ENCODE assay signal across 27 cellular contexts in the genomic region with DNA sequence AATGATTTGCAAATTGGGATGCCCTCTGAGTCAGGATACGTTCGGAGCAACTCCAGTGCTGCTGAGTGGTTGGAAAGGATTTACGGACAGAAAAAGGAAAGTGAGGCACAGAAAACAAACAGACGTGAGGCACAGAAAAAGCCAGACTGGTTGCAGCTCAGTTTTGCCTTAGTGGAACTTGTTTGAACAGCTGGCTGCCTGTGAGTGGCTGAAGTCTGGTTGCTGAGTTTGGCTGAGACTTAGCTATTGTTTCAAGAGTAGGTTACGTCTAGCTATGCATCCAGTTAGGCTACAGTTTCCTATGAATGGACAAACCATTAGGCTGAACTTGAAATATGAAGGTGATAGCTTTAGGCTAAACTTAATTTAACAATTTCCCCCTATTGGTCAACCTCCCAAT.
DNase-seq lines count a peak whose midpoint lies in the region; ATAC-seq and TF ChIP-seq lines count a peak whose summit lies in the region.
"Had no signal": no experiment of that assay in that cellular context is flagged by ENCODE, and none has a peak within 500 bp of the region (broad histone marks: within the 10 kb centered on the region; RNA-seq: fewer than 3 reads in every experiment).

No MANE protein-coding gene starts in this region.

- H4K20me1 ChIP-seq in GM23338 (replicated peaks; ENCODE audit: insufficient read depth), result no peaks in the 10 kb centered on the region
- H4K20me1 ChIP-seq: BLaER1 had no signal

- H3K36me3 Mint-ChIP-seq in GM23338 (ENCODE audit: low read depth), result no peaks in the 10 kb centered on the region

- no peak for TF ChIP-seq CTCF in GM23338 (conservative IDR thresholded peaks at IDR 0.05; ENCODE audit: low read depth in 2 of 2)
- no peak for TF ChIP-seq CTCF in esophagus muscularis mucosa (IDR thresholded peaks at IDR 0.05)

- no peak overlapping the region for H3K27ac ChIP-seq in GM23338 (ENCODE audit: low read depth)
- no peak overlapping the region for H3K27ac ChIP-seq in esophagus muscularis mucosa (replicated peaks in 1 of 4)
- H3K27ac ChIP-seq: BLaER1, epithelial cell of prostate, heart left ventricle, parathyroid adenoma, right lobe of liver had no signal

- H3K4me3 ChIP-seq in GM23338 (no peak overlapping the region), esophagus muscularis mucosa (no peak overlapping the region)
- H3K4me3 ChIP-seq: BLaER1, heart left ventricle, K562, right lobe of liver had no signal

- no peaks in the 10 kb centered on the region for H3K9me2 ChIP-seq in GM23338 (ENCODE audit: insufficient read depth)

- ATAC-seq in GM23338 (no peak), HG02642 (IDR thresholded peaks at IDR 0.05; ENCODE audit: poor library complexity, unreplicated experiment) (no peak), HG02759 (IDR thresholded peaks at IDR 0.05; ENCODE audit: unreplicated experiment) (no peak)
- ATAC-seq: activated CD4-positive, alpha-beta T cell treated with anti-CD3 and anti-CD28 coated beads for 36 hours; activated CD8-positive, alpha-beta T cell treated with anti-CD3 and anti-CD28 coated beads, Interleukin-2, amount 10 ng/mL, durations not matched to agents 7 days and 5 days; HCT116; K562; right lobe of liver had no signal

- no peak overlapping the region for H3K4me3 Mint-ChIP-seq in GM23338
- H3K4me3 Mint-ChIP-seq: activated CD4-positive, alpha-beta T cell treated with anti-CD3 and anti-CD28 coated beads for 36 hours; activated CD8-positive, alpha-beta T cell treated with anti-CD3 and anti-CD28 coated beads, Interleukin-2, amount 10 ng/mL, durations not matched to agents 7 days and 5 days; neural crest cell; T-helper 2 cell treated with Interferon-gamma antibody and Interleukin-4, amounts not matched to agents 5 μg/mL and 100 μg/mL, for 36 hours had no signal

- no peak overlapping the region for H3K4me2 ChIP-seq in GM23338
- H3K4me2 ChIP-seq: BLaER1 had no signal

- WGBS in esophagus muscularis mucosa, result 83% methylated on average over 5 of the region's 5 CpGs

- no peaks in the 10 kb centered on the region for H3K9me3 ChIP-seq in esophagus muscularis mucosa
- H3K9me3 ChIP-seq: heart left ventricle, right lobe of liver had no signal

- no peaks in the 10 kb centered on the region for H3F3A ChIP-seq in GM23338 (replicated peaks; ENCODE audit: low read depth)

- TF ChIP-seq POLR2A in esophagus muscularis mucosa (IDR thresholded peaks at IDR 0.05; ENCODE audit: low read depth), result no peak

- peaks cover 4% of the 10 kb centered on the region; the same call in 2 of the 3 replicates for H3K9me3 Mint-ChIP-seq in GM23338
- H3K9me3 Mint-ChIP-seq: neural crest cell; T-helper 2 cell treated with Interferon-gamma antibody and Interleukin-4, amounts not matched to agents 5 μg/mL and 100 μg/mL, for 36 hours had no signal

- peaks cover 4% of the 10 kb centered on the region; the same call in 1 of the 3 replicates for H3K4me1 Mint-ChIP-seq in GM23338
- H3K4me1 Mint-ChIP-seq: activated CD4-positive, alpha-beta T cell treated with anti-CD3 and anti-CD28 coated beads for 36 hours had no signal

- peak overlapping the region; percentile 70; the same call in 1 of the 2 replicates for H2AFZ ChIP-seq in GM23338
- H2AFZ ChIP-seq: parathyroid adenoma had no signal

- DNase-seq in COLO668 (lab: John Stamatoyannopoulos, UW; ENCODE audit: unreplicated experiment), result peak; percentile 71
- no peak for DNase-seq in GM23338 (ENCODE audit: low spot score)
- DNase-seq in SHP77 (lab: John Stamatoyannopoulos, UW), result peak; percentile 83 to 85
- peak; percentile 55 for DNase-seq in esophagus muscularis mucosa (ENCODE audit: extremely low spot score)
- no peak for DNase-seq in MV-4-11 (lab: John Stamatoyannopoulos, UW)
- DNase-seq: activated CD4-positive, alpha-beta T cell treated with anti-CD3 and anti-CD28 coated beads for 36 hours; activated CD8-positive, alpha-beta T cell treated with anti-CD3 and anti-CD28 coated beads, Interleukin-2, amount 10 ng/mL, durations not matched to agents 7 days and 5 days; activated effector memory CD4-positive, alpha-beta T cell treated with Interleukin-2 at 50 U/mL for 16 hours; DMS79; GDM1; heart left ventricle; mammary epithelial cell; NCI-H187 treated with DMSO at 0.1 percent for 48 hours; NCI-H446 treated with DMSO at 0.1 percent for 48 hours; right lobe of liver; Right ventricle myocardium superior; stimulated activated CD4-positive, alpha-beta T cell treated with anti-CD3 and anti-CD28 coated beads, Interleukin-2, amount 100 ng/mL, for 48 hours; trophoblast cell had no signal

- H3K27me3 ChIP-seq in GM23338 (ENCODE audit: insufficient read depth) (no peaks in the 10 kb centered on the region), esophagus muscularis mucosa (no peaks in the 10 kb centered on the region)
- H3K27me3 ChIP-seq: BLaER1, heart left ventricle, right lobe of liver had no signal

- H3K27me3 Mint-ChIP-seq in GM23338 (ENCODE audit: insufficient read depth, low read depth, poor library complexity), result peaks cover 2% of the 10 kb centered on the region

- TF ChIP-seq EP300 in esophagus muscularis mucosa (IDR thresholded peaks at IDR 0.05), result no peak

- intact Hi-C loops in esophagus muscularis mucosa (cut with DNase I), result no loop called here

- H3K36me3 ChIP-seq in GM23338 (ENCODE audit: insufficient read depth), result no peaks in the 10 kb centered on the region
- no peaks in the 10 kb centered on the region for H3K36me3 ChIP-seq in esophagus muscularis mucosa
- H3K36me3 ChIP-seq: BLaER1, heart left ventricle, right lobe of liver had no signal

- no peak overlapping the region for H3K27ac Mint-ChIP-seq in GM23338
- H3K27ac Mint-ChIP-seq: activated CD4-positive, alpha-beta T cell treated with anti-CD3 and anti-CD28 coated beads for 36 hours; activated CD8-positive, alpha-beta T cell treated with anti-CD3 and anti-CD28 coated beads, Interleukin-2, amount 10 ng/mL, durations not matched to agents 7 days and 5 days; T-helper 2 cell treated with Interferon-gamma antibody and Interleukin-4, amounts not matched to agents 5 μg/mL and 100 μg/mL, for 36 hours had no signal

- H3K4me1 ChIP-seq in GM23338 (ENCODE audit: insufficient read depth) (0 out of 2 replicates have a peak, but pooled peaks cover 4% of the 10 kb centered on the region), esophagus muscularis mucosa (no peaks in the 10 kb centered on the region)
- H3K4me1 ChIP-seq: heart left ventricle, parathyroid adenoma, right lobe of liver had no signal

- no peaks in the 10 kb centered on the region for H3K79me2 ChIP-seq in GM23338 (replicated peaks; ENCODE audit: insufficient read depth)
- H3K79me2 ChIP-seq: parathyroid adenoma had no signal

TF ChIP-seq in GM23338, 12 proteins besides CTCF, POLR2A, EP300 and RAD21 (continues in another document):
- TF ChIP-seq CREB1 (CRISPR knock-in tag; IDR thresholded peaks at IDR 0.05; ENCODE audit: low read depth), result no peak
- no peak for TF ChIP-seq POLR2AphosphoS5 (IDR thresholded peaks at IDR 0.05; ENCODE audit: low read depth)
- no peak for TF ChIP-seq ZNF114 (CRISPR knock-in tag; IDR thresholded peaks at IDR 0.05)
- TF ChIP-seq JUNB (IDR thresholded peaks at IDR 0.05; ENCODE audit: unreplicated experiment), result no peak
- no peak for TF ChIP-seq EZH2 (IDR thresholded peaks at IDR 0.05; ENCODE audit: low read depth, unreplicated experiment)
- TF ChIP-seq, protein P1, sequence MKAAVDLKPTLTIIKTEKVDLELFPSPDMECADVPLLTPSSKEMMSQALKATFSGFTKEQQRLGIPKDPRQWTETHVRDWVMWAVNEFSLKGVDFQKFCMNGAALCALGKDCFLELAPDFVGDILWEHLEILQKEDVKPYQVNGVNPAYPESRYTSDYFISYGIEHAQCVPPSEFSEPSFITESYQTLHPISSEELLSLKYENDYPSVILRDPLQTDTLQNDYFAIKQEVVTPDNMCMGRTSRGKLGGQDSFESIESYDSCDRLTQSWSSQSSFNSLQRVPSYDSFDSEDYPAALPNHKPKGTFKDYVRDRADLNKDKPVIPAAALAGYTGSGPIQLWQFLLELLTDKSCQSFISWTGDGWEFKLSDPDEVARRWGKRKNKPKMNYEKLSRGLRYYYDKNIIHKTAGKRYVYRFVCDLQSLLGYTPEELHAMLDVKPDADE (IDR thresholded peaks at IDR 0.05), result no peak
- TF ChIP-seq, protein P2, sequence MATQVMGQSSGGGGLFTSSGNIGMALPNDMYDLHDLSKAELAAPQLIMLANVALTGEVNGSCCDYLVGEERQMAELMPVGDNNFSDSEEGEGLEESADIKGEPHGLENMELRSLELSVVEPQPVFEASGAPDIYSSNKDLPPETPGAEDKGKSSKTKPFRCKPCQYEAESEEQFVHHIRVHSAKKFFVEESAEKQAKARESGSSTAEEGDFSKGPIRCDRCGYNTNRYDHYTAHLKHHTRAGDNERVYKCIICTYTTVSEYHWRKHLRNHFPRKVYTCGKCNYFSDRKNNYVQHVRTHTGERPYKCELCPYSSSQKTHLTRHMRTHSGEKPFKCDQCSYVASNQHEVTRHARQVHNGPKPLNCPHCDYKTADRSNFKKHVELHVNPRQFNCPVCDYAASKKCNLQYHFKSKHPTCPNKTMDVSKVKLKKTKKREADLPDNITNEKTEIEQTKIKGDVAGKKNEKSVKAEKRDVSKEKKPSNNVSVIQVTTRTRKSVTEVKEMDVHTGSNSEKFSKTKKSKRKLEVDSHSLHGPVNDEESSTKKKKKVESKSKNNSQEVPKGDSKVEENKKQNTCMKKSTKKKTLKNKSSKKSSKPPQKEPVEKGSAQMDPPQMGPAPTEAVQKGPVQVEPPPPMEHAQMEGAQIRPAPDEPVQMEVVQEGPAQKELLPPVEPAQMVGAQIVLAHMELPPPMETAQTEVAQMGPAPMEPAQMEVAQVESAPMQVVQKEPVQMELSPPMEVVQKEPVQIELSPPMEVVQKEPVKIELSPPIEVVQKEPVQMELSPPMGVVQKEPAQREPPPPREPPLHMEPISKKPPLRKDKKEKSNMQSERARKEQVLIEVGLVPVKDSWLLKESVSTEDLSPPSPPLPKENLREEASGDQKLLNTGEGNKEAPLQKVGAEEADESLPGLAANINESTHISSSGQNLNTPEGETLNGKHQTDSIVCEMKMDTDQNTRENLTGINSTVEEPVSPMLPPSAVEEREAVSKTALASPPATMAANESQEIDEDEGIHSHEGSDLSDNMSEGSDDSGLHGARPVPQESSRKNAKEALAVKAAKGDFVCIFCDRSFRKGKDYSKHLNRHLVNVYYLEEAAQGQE (IDR thresholded peaks at IDR 0.05; ENCODE audit: unreplicated experiment), result no peak
- TF ChIP-seq ZNF331 (CRISPR knock-in tag; IDR thresholded peaks at IDR 0.05; ENCODE audit: low read depth), result no peak

Comparison
In these comparisons a context has a peak if more than half of its experiments do, and no peak if none do; other contexts are left out.
1. DNase-seq: peak in COLO668 (single experiment), SHP77 (2 of 2) and esophagus muscularis mucosa (single experiment); none in GM23338 (single experiment) and MV-4-11 (single experiment).